8 cellular contexts compared by ENCODE assay signal in the genomic region with DNA sequence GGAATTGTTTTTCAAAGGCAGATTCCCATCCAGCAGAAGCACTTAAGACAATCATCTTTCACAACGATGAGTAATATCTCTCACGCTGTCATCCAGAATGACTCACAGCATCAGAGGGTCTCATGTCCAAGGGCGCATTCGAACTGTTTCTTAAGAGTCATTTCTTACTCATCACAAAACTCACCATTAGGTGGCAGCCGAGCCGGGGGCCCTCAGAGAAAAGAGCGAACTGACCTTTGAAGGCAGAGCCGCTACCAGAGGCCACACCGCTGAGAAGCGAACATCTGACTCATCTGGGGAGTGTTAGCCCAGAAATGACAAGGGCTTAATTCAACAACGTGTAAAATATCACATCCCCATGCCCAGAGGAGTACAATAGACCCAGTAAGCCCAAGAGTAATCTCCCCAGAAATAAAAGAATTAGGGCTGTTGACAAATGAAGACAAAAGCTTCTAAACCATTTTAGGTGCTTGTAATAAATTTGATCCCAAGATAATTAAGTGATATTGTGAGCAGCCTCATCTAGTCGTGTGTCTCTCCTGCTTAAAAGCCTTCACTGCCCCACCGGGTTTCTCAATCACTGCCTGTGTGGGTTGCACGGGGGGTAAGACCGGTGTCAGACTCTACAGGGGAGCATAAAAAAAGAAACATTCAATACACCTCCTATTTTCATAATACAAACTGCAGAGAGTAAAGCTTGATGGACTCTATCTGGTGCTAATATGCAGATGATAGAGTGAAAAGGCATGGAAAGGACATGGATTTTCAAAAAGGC.
A peak's percentile ranks its signal among the peaks of the same experiment; 100 is the strongest.
DNase-seq lines count a peak whose midpoint lies in the region; ATAC-seq and TF ChIP-seq lines count a peak whose summit lies in the region.

No MANE protein-coding gene starts in this region.

- peak overlapping the region; percentile 60 for H3K4me3 Mint-ChIP-seq in activated T-helper 17 cell treated with anti-CD3 and anti-CD28 coated beads, Interleukin-2, amount 50 U/mL, for 72 hours

- no peak for TF ChIP-seq EP300 in ovary (IDR thresholded peaks at IDR 0.05)

- H3K27me3 Mint-ChIP-seq in activated T-helper 17 cell treated with anti-CD3 and anti-CD28 coated beads, Interleukin-2, amount 50 U/mL, for 72 hours = no peaks in the 10 kb centered on the region

- H3K27me3 ChIP-seq in ovary (no peaks in the 10 kb centered on the region), tibial artery (no peaks in the 10 kb centered on the region)

- H3K27ac Mint-ChIP-seq in activated T-helper 17 cell treated with anti-CD3 and anti-CD28 coated beads, Interleukin-2, amount 50 U/mL, for 72 hours = peak overlapping the region; percentile 90

- H3K4me1 Mint-ChIP-seq in activated T-helper 17 cell treated with anti-CD3 and anti-CD28 coated beads, Interleukin-2, amount 50 U/mL, for 72 hours = peaks cover 21% of the 10 kb centered on the region

- DNase-seq in NCI-H1436 (lab: John Stamatoyannopoulos, UW) (peak; percentile 15), NCI-H1436 treated with DMSO at 0.1 percent for 48 hours (lab: John Stamatoyannopoulos, UW) (no peak), OCI-M1 (lab: John Stamatoyannopoulos, UW) (peak; percentile 82), foreskin melanocyte (peak; percentile 100), ovary (peak; percentile 76 to 89 (median 79)), tibial artery (peak; percentile 91)

- H3K27ac ChIP-seq in ovary (peak overlapping the region in 1 of 2 donors; percentile 83), tibial artery (peak overlapping the region; percentile 57 to 61)

- no peak overlapping the region for H3K4me3 ChIP-seq in ovary
- no peak overlapping the region for H3K4me3 ChIP-seq in tibial artery

- TF ChIP-seq POLR2A in ovary (IDR thresholded peaks at IDR 0.05) = no peak

- peak; percentile 97 for ATAC-seq in HG02938 (IDR thresholded peaks at IDR 0.05; ENCODE audit: unreplicated experiment)
- ATAC-seq in activated T-helper 17 cell treated with anti-CD3 and anti-CD28 coated beads, Interleukin-2, amount 50 U/mL, for 72 hours (replicated peaks) = peak; percentile 93

- peaks cover 9% of the 10 kb centered on the region for H3K4me1 ChIP-seq in ovary (ENCODE audit: insufficient read depth)
- H3K4me1 ChIP-seq in tibial artery = peaks cover 0 to 24% (median 14%) of the 10 kb centered on the region in 4 donors

- H3K36me3 ChIP-seq in ovary = no peaks in the 10 kb centered on the region
- no peaks in the 10 kb centered on the region for H3K36me3 ChIP-seq in tibial artery

- intact Hi-C loops in ovary (cut with DNase I) (loop anchor here in 1 of 4 donors (10.0 kb wide), 1 partner anchor 135 kb away; no protein-coding TSS in a partner anchor), tibial artery (cut with DNase I; ENCODE audit: low total_unique reads) (no loop called here)

- no peaks in the 10 kb centered on the region for H3K9me3 ChIP-seq in ovary
- no peaks in the 10 kb centered on the region for H3K9me3 ChIP-seq in tibial artery

- WGBS in ovary, 3 donors = 26 to 37% (median 34%) methylated on average over 15 of the region's 15 CpGs

- H3K9me3 Mint-ChIP-seq in activated T-helper 17 cell treated with anti-CD3 and anti-CD28 coated beads, Interleukin-2, amount 50 U/mL, for 72 hours = no peaks in the 10 kb centered on the region

- H3K36me3 Mint-ChIP-seq in activated T-helper 17 cell treated with anti-CD3 and anti-CD28 coated beads, Interleukin-2, amount 50 U/mL, for 72 hours (ENCODE audit: low read depth) = peaks cover 7% of the 10 kb centered on the region

- TF ChIP-seq CTCF in ovary (IDR thresholded peaks at IDR 0.05) (peak in 2 of 3 donors; percentile 39 to 64), tibial artery (IDR thresholded peaks at IDR 0.05) (peak; percentile 38 to 40)
